In the genomic region with DNA sequence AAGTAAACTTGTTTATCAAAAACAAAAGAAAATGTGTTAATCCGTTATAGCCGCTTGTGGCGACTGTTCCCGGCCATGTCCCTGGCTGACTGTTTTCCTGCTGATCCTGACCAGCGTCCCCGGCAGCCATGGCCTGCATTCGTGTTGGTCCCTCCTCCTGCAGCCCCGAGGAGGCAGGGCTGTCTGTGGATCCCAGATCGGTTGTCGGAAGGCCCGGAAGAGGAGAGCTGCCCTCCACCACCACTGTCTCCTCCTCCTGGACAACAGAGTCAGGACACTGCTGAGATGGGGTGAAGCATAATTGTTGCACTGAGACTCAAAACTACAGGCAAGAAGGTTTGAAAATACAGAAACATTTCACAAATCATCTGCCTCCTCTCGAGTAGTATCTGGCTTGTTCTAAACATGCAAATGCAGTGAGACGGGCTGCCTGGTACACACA, we compare ENCODE assay signal across 1 cellular context.
TF ChIP-seq lines count a peak whose summit lies in the region.

No MANE protein-coding gene starts in this region.

TF ChIP-seq in HepG2, 621 proteins besides CTCF, POLR2A, EP300 and RAD21 (continues in another document):
- no peak for TF ChIP-seq RFX5 (IDR thresholded peaks at IDR 0.05; ENCODE audit: low read depth, low read length)
- TF ChIP-seq, protein P1, sequence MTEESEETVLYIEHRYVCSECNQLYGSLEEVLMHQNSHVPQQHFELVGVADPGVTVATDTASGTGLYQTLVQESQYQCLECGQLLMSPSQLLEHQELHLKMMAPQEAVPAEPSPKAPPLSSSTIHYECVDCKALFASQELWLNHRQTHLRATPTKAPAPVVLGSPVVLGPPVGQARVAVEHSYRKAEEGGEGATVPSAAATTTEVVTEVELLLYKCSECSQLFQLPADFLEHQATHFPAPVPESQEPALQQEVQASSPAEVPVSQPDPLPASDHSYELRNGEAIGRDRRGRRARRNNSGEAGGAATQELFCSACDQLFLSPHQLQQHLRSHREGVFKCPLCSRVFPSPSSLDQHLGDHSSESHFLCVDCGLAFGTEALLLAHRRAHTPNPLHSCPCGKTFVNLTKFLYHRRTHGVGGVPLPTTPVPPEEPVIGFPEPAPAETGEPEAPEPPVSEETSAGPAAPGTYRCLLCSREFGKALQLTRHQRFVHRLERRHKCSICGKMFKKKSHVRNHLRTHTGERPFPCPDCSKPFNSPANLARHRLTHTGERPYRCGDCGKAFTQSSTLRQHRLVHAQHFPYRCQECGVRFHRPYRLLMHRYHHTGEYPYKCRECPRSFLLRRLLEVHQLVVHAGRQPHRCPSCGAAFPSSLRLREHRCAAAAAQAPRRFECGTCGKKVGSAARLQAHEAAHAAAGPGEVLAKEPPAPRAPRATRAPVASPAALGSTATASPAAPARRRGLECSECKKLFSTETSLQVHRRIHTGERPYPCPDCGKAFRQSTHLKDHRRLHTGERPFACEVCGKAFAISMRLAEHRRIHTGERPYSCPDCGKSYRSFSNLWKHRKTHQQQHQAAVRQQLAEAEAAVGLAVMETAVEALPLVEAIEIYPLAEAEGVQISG (CRISPR knock-in tag; IDR thresholded peaks at IDR 0.05) = 0 out of 2 replicates have a peak, but pooled peaks have one; percentile 29
- no peak for TF ChIP-seq ZNF839 (CRISPR knock-in tag; IDR thresholded peaks at IDR 0.05; ENCODE audit: borderline replicate concordance)
- TF ChIP-seq ZFYVE20 (CRISPR knock-in tag; IDR thresholded peaks at IDR 0.05; ENCODE audit: borderline replicate concordance, low read depth) = no peak
- TF ChIP-seq TEAD2 (CRISPR knock-in tag; IDR thresholded peaks at IDR 0.05) = no peak
- TF ChIP-seq THAP11 (CRISPR knock-in tag; IDR thresholded peaks at IDR 0.05) = peak; percentile 19; the same call in 1 of the 2 replicates
- peak; percentile 29; the same call in 1 of the 2 replicates for TF ChIP-seq NR2F6 (IDR thresholded peaks at IDR 0.05)
- TF ChIP-seq NR2F6 (CRISPR knock-in tag; IDR thresholded peaks at IDR 0.05) = peak; percentile 58; the same call in 1 of the 2 replicates
- TF ChIP-seq PHF8 (CRISPR knock-in tag; IDR thresholded peaks at IDR 0.05) = peak; percentile 38; the same call in 1 of the 2 replicates
- TF ChIP-seq KAT8 (CRISPR knock-in tag; IDR thresholded peaks at IDR 0.05) = 0 out of 2 replicates have a peak, but pooled peaks have one; percentile 21
- TF ChIP-seq SETDB1 (CRISPR knock-in tag; IDR thresholded peaks at IDR 0.05; ENCODE audit: borderline replicate concordance) = no peak
- TF ChIP-seq, protein P2, sequence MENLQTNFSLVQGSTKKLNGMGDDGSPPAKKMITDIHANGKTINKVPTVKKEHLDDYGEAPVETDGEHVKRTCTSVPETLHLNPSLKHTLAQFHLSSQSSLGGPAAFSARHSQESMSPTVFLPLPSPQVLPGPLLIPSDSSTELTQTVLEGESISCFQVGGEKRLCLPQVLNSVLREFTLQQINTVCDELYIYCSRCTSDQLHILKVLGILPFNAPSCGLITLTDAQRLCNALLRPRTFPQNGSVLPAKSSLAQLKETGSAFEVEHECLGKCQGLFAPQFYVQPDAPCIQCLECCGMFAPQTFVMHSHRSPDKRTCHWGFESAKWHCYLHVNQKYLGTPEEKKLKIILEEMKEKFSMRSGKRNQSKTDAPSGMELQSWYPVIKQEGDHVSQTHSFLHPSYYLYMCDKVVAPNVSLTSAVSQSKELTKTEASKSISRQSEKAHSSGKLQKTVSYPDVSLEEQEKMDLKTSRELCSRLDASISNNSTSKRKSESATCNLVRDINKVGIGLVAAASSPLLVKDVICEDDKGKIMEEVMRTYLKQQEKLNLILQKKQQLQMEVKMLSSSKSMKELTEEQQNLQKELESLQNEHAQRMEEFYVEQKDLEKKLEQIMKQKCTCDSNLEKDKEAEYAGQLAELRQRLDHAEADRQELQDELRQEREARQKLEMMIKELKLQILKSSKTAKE (CRISPR knock-in tag; IDR thresholded peaks at IDR 0.05; ENCODE audit: borderline replicate concordance) = peak; percentile 55; the same call in 1 of the 2 replicates
- peak; percentile 23 for TF ChIP-seq ZNF781 (CRISPR knock-in tag; IDR thresholded peaks at IDR 0.05; ENCODE audit: borderline replicate concordance, not compliant biosample characterization)
- peak; percentile 63; the same call in 1 of the 2 replicates for TF ChIP-seq AKAP8 (CRISPR knock-in tag; IDR thresholded peaks at IDR 0.05)
- TF ChIP-seq, protein P3, sequence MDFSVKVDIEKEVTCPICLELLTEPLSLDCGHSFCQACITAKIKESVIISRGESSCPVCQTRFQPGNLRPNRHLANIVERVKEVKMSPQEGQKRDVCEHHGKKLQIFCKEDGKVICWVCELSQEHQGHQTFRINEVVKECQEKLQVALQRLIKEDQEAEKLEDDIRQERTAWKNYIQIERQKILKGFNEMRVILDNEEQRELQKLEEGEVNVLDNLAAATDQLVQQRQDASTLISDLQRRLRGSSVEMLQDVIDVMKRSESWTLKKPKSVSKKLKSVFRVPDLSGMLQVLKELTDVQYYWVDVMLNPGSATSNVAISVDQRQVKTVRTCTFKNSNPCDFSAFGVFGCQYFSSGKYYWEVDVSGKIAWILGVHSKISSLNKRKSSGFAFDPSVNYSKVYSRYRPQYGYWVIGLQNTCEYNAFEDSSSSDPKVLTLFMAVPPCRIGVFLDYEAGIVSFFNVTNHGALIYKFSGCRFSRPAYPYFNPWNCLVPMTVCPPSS (IDR thresholded peaks at IDR 0.05) = no peak
- TF ChIP-seq ZNF792 (CRISPR knock-in tag; IDR thresholded peaks at IDR 0.05) = 0 out of 2 replicates have a peak, but pooled peaks have one; percentile 49
- TF ChIP-seq ZNF263 (CRISPR knock-in tag; IDR thresholded peaks at IDR 0.05) = 0 out of 2 replicates have a peak, but pooled peaks have one; percentile 15
- 0 out of 2 replicates have a peak, but pooled peaks have one; percentile 32 for TF ChIP-seq HDAC2 (CRISPR knock-in tag; IDR thresholded peaks at IDR 0.05)
- peak; percentile 33; the same call in 1 of the 2 replicates for TF ChIP-seq ETV5 (CRISPR knock-in tag; IDR thresholded peaks at IDR 0.05; ENCODE audit: borderline replicate concordance)
- peak; percentile 51; the same call in 1 of the 2 replicates for TF ChIP-seq GATAD1 (CRISPR knock-in tag; IDR thresholded peaks at IDR 0.05)
- TF ChIP-seq KDM2A (CRISPR knock-in tag; IDR thresholded peaks at IDR 0.05; ENCODE audit: borderline replicate concordance, low read depth) = peak; percentile 52; the same call in 1 of the 2 replicates
- TF ChIP-seq, protein P4, sequence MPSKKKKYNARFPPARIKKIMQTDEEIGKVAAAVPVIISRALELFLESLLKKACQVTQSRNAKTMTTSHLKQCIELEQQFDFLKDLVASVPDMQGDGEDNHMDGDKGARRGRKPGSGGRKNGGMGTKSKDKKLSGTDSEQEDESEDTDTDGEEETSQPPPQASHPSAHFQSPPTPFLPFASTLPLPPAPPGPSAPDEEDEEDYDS (CRISPR knock-in tag; IDR thresholded peaks at IDR 0.05) = peak; percentile 33
- peak; percentile 47 for TF ChIP-seq SKI (IDR thresholded peaks at IDR 0.05; ENCODE audit: partially characterized antibody)
- 0 out of 2 replicates have a peak, but pooled peaks have one; percentile 33 for TF ChIP-seq MEIS1 (CRISPR knock-in tag; IDR thresholded peaks at IDR 0.05; ENCODE audit: borderline replicate concordance)
- TF ChIP-seq ZNF674 (CRISPR knock-in tag; IDR thresholded peaks at IDR 0.05; ENCODE audit: low read depth) = no peak
- TF ChIP-seq ZNF124 (CRISPR knock-in tag; IDR thresholded peaks at IDR 0.05) = no peak
- peak; percentile 13; the same call in 1 of the 2 replicates for TF ChIP-seq RARA (CRISPR knock-in tag; IDR thresholded peaks at IDR 0.05)
- TF ChIP-seq ELF1 (CRISPR knock-in tag; IDR thresholded peaks at IDR 0.05) = peak; percentile 81
- TF ChIP-seq ZNF441 (CRISPR knock-in tag; IDR thresholded peaks at IDR 0.05; ENCODE audit: borderline replicate concordance) = 0 out of 2 replicates have a peak, but pooled peaks have one; percentile 23
- TF ChIP-seq, protein P5, sequence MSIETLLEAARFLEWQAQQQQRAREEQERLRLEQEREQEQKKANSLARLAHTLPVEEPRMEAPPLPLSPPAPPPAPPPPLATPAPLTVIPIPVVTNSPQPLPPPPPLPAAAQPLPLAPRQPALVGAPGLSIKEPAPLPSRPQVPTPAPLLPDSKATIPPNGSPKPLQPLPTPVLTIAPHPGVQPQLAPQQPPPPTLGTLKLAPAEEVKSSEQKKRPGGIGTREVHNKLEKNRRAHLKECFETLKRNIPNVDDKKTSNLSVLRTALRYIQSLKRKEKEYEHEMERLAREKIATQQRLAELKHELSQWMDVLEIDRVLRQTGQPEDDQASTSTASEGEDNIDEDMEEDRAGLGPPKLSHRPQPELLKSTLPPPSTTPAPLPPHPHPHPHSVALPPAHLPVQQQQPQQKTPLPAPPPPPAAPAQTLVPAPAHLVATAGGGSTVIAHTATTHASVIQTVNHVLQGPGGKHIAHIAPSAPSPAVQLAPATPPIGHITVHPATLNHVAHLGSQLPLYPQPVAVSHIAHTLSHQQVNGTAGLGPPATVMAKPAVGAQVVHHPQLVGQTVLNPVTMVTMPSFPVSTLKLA (IDR thresholded peaks at IDR 0.05) = no peak
- no peak for TF ChIP-seq TBP (CRISPR knock-in tag; IDR thresholded peaks at IDR 0.05)
- TF ChIP-seq NONO (IDR thresholded peaks at IDR 0.05) = no peak
- TF ChIP-seq NONO (CRISPR knock-in tag; conservative IDR thresholded peaks at IDR 0.05) = no peak
- 0 out of 2 replicates have a peak, but pooled peaks have one; percentile 22 for TF ChIP-seq SP5 (CRISPR knock-in tag; IDR thresholded peaks at IDR 0.05; ENCODE audit: borderline replicate concordance, low read depth)
- no peak for TF ChIP-seq ZNF317 (CRISPR knock-in tag; IDR thresholded peaks at IDR 0.05)
- no peak for TF ChIP-seq SMAD3 (CRISPR knock-in tag; IDR thresholded peaks at IDR 0.05)
- peak; percentile 19; the same call in 1 of the 2 replicates for TF ChIP-seq SMC3 (IDR thresholded peaks at IDR 0.05; ENCODE audit: low read length)
- no peak for TF ChIP-seq ZNF101 (CRISPR knock-in tag; IDR thresholded peaks at IDR 0.05; ENCODE audit: borderline replicate concordance, low read depth)
- TF ChIP-seq POLR2G (IDR thresholded peaks at IDR 0.05; ENCODE audit: low read depth, low read length) = peak; percentile 63; the same call in 1 of the 2 replicates
- TF ChIP-seq PHF21A (CRISPR knock-in tag; IDR thresholded peaks at IDR 0.05) = no peak
- 0 out of 2 replicates have a peak, but pooled peaks have one; percentile 32 for TF ChIP-seq ARNTL (CRISPR knock-in tag; IDR thresholded peaks at IDR 0.05)
- peak; percentile 65 for TF ChIP-seq SPEN (CRISPR knock-in tag; IDR thresholded peaks at IDR 0.05; ENCODE audit: low read depth)
- TF ChIP-seq, protein P6, sequence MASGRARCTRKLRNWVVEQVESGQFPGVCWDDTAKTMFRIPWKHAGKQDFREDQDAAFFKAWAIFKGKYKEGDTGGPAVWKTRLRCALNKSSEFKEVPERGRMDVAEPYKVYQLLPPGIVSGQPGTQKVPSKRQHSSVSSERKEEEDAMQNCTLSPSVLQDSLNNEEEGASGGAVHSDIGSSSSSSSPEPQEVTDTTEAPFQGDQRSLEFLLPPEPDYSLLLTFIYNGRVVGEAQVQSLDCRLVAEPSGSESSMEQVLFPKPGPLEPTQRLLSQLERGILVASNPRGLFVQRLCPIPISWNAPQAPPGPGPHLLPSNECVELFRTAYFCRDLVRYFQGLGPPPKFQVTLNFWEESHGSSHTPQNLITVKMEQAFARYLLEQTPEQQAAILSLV (CRISPR knock-in tag; IDR thresholded peaks at IDR 0.05; ENCODE audit: borderline replicate concordance) = 0 out of 2 replicates have a peak, but pooled peaks have one; percentile 37
- peak; percentile 86 for TF ChIP-seq ZKSCAN8 (CRISPR knock-in tag; IDR thresholded peaks at IDR 0.05; ENCODE audit: borderline replicate concordance)
- TF ChIP-seq, protein P7, sequence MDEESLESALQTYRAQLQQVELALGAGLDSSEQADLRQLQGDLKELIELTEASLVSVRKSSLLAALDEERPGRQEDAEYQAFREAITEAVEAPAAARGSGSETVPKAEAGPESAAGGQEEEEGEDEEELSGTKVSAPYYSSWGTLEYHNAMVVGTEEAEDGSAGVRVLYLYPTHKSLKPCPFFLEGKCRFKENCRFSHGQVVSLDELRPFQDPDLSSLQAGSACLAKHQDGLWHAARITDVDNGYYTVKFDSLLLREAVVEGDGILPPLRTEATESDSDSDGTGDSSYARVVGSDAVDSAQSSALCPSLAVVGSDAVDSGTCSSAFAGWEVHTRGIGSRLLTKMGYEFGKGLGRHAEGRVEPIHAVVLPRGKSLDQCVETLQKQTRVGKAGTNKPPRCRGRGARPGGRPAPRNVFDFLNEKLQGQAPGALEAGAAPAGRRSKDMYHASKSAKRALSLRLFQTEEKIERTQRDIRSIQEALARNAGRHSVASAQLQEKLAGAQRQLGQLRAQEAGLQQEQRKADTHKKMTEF (CRISPR knock-in tag; IDR thresholded peaks at IDR 0.05) = peak; percentile 31; the same call in 1 of the 2 replicates
- no peak for TF ChIP-seq KAT7 (CRISPR knock-in tag; IDR thresholded peaks at IDR 0.05; ENCODE audit: borderline replicate concordance)
- peak; percentile 63; the same call in 1 of the 2 replicates for TF ChIP-seq TAF1 (CRISPR knock-in tag; IDR thresholded peaks at IDR 0.05)
- peak; percentile 71 for TF ChIP-seq XRCC5 (optimal IDR thresholded peaks at IDR 0.05; ENCODE audit: low read length)
- no peak for TF ChIP-seq SOX13 (IDR thresholded peaks at IDR 0.05)
- peak in 1 of 2 experiments; percentile 26; a peak in 1 of 4 replicates for TF ChIP-seq SOX13 (CRISPR knock-in tag; conservative IDR thresholded peaks at IDR 0.05 in 1 of 2, IDR thresholded peaks at IDR 0.05 in 1 of 2)
- TF ChIP-seq, protein P8, sequence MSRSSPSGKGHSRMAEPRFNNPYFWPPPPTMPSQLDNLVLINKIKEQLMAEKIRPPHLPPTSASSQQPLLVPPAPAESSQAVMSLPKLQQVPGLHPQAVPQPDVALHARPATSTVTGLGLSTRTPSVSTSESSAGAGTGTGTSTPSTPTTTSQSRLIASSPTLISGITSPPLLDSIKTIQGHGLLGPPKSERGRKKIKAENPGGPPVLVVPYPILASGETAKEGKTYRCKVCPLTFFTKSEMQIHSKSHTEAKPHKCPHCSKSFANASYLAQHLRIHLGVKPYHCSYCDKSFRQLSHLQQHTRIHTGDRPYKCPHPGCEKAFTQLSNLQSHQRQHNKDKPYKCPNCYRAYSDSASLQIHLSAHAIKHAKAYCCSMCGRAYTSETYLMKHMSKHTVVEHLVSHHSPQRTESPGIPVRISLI (CRISPR knock-in tag; IDR thresholded peaks at IDR 0.05; ENCODE audit: borderline replicate concordance) = 0 out of 2 replicates have a peak, but pooled peaks have one; percentile 68
- no peak for TF ChIP-seq ZNF460 (CRISPR knock-in tag; IDR thresholded peaks at IDR 0.05; ENCODE audit: borderline replicate concordance)
- TF ChIP-seq, protein P9, sequence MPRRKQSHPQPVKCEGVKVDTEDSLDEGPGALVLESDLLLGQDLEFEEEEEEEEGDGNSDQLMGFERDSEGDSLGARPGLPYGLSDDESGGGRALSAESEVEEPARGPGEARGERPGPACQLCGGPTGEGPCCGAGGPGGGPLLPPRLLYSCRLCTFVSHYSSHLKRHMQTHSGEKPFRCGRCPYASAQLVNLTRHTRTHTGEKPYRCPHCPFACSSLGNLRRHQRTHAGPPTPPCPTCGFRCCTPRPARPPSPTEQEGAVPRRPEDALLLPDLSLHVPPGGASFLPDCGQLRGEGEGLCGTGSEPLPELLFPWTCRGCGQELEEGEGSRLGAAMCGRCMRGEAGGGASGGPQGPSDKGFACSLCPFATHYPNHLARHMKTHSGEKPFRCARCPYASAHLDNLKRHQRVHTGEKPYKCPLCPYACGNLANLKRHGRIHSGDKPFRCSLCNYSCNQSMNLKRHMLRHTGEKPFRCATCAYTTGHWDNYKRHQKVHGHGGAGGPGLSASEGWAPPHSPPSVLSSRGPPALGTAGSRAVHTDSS (CRISPR knock-in tag; conservative IDR thresholded peaks at IDR 0.05) = no peak
- TF ChIP-seq MIXL1 (CRISPR knock-in tag; IDR thresholded peaks at IDR 0.05) = 0 out of 2 replicates have a peak, but pooled peaks have one; percentile 14
